ENCODE assay signal across 1 cellular context in the genomic region with DNA sequence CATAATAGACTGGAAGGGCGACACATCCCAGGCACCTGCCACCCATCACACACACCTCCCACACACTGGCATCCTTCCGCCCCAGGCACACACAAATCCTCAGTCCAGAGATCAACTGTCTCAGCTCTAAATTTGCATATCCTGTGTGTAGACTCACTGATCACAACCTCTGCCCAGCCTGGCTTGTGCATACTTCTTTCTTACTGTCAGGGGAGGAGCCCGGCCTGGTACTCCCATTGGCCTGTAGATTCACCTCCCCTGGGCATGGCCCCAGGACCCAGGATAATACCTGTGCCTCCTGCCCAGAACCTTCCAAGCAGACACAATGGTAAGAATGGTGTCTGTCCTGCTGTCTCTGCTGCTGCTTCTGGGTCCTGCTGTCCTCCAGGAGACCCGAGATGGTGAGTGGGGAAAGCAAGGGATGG.
TF ChIP-seq lines count a peak whose summit lies in the region.

No MANE protein-coding gene starts in this region.

TF ChIP-seq in HepG2, 621 proteins besides CTCF, POLR2A, EP300 and RAD21:
- TF ChIP-seq, protein P1, sequence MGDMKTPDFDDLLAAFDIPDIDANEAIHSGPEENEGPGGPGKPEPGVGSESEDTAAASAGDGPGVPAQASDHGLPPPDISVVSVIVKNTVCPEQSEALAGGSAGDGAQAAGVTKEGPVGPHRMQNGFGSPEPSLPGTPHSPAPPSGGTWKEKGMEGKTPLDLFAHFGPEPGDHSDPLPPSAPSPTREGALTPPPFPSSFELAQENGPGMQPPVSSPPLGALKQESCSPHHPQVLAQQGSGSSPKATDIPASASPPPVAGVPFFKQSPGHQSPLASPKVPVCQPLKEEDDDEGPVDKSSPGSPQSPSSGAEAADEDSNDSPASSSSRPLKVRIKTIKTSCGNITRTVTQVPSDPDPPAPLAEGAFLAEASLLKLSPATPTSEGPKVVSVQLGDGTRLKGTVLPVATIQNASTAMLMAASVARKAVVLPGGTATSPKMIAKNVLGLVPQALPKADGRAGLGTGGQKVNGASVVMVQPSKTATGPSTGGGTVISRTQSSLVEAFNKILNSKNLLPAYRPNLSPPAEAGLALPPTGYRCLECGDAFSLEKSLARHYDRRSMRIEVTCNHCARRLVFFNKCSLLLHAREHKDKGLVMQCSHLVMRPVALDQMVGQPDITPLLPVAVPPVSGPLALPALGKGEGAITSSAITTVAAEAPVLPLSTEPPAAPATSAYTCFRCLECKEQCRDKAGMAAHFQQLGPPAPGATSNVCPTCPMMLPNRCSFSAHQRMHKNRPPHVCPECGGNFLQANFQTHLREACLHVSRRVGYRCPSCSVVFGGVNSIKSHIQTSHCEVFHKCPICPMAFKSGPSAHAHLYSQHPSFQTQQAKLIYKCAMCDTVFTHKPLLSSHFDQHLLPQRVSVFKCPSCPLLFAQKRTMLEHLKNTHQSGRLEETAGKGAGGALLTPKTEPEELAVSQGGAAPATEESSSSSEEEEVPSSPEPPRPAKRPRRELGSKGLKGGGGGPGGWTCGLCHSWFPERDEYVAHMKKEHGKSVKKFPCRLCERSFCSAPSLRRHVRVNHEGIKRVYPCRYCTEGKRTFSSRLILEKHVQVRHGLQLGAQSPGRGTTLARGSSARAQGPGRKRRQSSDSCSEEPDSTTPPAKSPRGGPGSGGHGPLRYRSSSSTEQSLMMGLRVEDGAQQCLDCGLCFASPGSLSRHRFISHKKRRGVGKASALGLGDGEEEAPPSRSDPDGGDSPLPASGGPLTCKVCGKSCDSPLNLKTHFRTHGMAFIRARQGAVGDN (CRISPR knock-in tag; IDR thresholded peaks at IDR 0.05) = peak; percentile 29
- TF ChIP-seq, protein P2, sequence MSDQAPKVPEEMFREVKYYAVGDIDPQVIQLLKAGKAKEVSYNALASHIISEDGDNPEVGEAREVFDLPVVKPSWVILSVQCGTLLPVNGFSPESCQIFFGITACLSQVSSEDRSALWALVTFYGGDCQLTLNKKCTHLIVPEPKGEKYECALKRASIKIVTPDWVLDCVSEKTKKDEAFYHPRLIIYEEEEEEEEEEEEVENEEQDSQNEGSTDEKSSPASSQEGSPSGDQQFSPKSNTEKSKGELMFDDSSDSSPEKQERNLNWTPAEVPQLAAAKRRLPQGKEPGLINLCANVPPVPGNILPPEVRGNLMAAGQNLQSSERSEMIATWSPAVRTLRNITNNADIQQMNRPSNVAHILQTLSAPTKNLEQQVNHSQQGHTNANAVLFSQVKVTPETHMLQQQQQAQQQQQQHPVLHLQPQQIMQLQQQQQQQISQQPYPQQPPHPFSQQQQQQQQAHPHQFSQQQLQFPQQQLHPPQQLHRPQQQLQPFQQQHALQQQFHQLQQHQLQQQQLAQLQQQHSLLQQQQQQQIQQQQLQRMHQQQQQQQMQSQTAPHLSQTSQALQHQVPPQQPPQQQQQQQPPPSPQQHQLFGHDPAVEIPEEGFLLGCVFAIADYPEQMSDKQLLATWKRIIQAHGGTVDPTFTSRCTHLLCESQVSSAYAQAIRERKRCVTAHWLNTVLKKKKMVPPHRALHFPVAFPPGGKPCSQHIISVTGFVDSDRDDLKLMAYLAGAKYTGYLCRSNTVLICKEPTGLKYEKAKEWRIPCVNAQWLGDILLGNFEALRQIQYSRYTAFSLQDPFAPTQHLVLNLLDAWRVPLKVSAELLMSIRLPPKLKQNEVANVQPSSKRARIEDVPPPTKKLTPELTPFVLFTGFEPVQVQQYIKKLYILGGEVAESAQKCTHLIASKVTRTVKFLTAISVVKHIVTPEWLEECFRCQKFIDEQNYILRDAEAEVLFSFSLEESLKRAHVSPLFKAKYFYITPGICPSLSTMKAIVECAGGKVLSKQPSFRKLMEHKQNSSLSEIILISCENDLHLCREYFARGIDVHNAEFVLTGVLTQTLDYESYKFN (CRISPR knock-in tag; conservative IDR thresholded peaks at IDR 0.05) = 0 out of 2 replicates have a peak, but pooled peaks have one; percentile 19
- TF ChIP-seq POLR2G (IDR thresholded peaks at IDR 0.05; ENCODE audit: low read depth, low read length) (peak; percentile 35; the same call in 1 of the 2 replicates), ZKSCAN5 (CRISPR knock-in tag; IDR thresholded peaks at IDR 0.05) (peak; percentile 90), ZFX (CRISPR knock-in tag; IDR thresholded peaks at IDR 0.05; ENCODE audit: low read depth) (peak; percentile 30; the same call in 1 of the 2 replicates), SAP130 (CRISPR knock-in tag; IDR thresholded peaks at IDR 0.05; ENCODE audit: low read depth) (peak; percentile 39)
- TF ChIP-seq, protein P3, sequence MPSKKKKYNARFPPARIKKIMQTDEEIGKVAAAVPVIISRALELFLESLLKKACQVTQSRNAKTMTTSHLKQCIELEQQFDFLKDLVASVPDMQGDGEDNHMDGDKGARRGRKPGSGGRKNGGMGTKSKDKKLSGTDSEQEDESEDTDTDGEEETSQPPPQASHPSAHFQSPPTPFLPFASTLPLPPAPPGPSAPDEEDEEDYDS (CRISPR knock-in tag; IDR thresholded peaks at IDR 0.05) = peak; percentile 53; the same call in 1 of the 2 replicates
- TF ChIP-seq, protein P4, sequence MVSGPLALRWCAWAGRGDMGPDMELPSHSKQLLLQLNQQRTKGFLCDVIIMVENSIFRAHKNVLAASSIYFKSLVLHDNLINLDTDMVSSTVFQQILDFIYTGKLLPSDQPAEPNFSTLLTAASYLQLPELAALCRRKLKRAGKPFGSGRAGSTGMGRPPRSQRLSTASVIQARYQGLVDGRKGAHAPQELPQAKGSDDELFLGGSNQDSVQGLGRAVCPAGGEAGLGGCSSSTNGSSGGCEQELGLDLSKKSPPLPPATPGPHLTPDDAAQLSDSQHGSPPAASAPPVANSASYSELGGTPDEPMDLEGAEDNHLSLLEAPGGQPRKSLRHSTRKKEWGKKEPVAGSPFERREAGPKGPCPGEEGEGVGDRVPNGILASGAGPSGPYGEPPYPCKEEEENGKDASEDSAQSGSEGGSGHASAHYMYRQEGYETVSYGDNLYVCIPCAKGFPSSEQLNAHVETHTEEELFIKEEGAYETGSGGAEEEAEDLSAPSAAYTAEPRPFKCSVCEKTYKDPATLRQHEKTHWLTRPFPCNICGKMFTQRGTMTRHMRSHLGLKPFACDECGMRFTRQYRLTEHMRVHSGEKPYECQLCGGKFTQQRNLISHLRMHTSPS (CRISPR knock-in tag; IDR thresholded peaks at IDR 0.05; ENCODE audit: low read depth) = peak; percentile 44; the same call in 1 of the 2 replicates
TF ChIP-seq in HepG2: peak in this region for 8; not testable (repeated sequence) for 613.
